1 cellular context compared by ENCODE assay signal in the genomic region with DNA sequence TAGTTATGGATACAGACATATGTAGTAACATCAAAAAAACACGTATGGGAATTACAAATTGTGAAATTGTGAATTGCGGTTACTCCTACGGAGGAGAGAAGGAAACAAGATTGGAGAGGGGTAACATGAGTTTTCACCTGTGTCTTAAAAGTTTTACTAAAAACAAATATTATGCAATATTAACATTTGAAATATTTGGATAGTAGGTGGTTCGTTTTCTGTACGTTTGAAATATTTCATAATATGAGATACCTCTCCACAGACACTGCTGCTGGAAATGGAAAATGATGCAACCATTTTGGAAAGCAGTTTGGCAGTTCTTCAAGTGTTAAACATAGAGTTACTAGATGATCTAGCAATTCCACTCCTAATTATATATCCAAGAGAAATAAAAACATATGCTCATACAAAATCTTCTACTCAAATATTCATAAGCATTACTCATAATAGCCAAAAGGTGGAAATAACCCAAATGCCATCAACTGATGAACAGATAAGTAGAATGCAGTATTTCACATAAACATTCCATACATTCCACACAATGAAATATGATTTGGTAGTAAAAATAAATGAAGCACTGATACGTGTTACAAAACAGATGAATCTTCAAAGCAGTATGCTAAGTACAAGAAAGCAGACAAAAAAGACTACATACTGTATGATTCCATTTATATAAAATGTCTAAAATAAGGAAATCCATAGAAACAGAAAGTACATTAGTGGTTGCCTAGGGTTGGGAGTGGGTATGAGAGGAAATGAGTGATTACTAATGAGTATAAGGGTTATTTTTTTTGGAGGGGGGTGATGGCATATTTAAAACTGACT.
TF ChIP-seq lines count a peak whose summit lies in the region.

No MANE protein-coding gene starts in this region.

TF ChIP-seq in HepG2, 621 proteins besides CTCF, POLR2A, EP300 and RAD21 (continued from another document):
- 0 out of 2 replicates have a peak, but pooled peaks have one; percentile 16 for TF ChIP-seq ISL2 (CRISPR knock-in tag; IDR thresholded peaks at IDR 0.05)
- peak; percentile 41; the same call in 1 of the 2 replicates for TF ChIP-seq FOXA3 (CRISPR knock-in tag; IDR thresholded peaks at IDR 0.05)
- no peak for TF ChIP-seq SNAPC2 (CRISPR knock-in tag; IDR thresholded peaks at IDR 0.05)
- peak; percentile 45 to 94; a peak in 3 of 4 replicates for TF ChIP-seq ATF4 (CRISPR knock-in tag; IDR thresholded peaks at IDR 0.05)
- peak; percentile 83 for TF ChIP-seq CEBPB (IDR thresholded peaks at IDR 0.05; ENCODE audit: borderline replicate concordance, low read depth, low read length)
- peak; percentile 58 for TF ChIP-seq CEBPG (CRISPR knock-in tag; IDR thresholded peaks at IDR 0.05)
- peak; percentile 47 for TF ChIP-seq ATF7 (IDR thresholded peaks at IDR 0.05)
- TF ChIP-seq ATF7 (CRISPR knock-in tag; IDR thresholded peaks at IDR 0.05), result no peak
- peak; percentile 36; the same call in 1 of the 2 replicates for TF ChIP-seq BCL6 (CRISPR knock-in tag; IDR thresholded peaks at IDR 0.05)
- TF ChIP-seq U2AF2 (IDR thresholded peaks at IDR 0.05; ENCODE audit: low read depth, low read length), result no peak
- TF ChIP-seq FOXJ3 (CRISPR knock-in tag; IDR thresholded peaks at IDR 0.05; ENCODE audit: borderline replicate concordance), result peak; percentile 42; the same call in 1 of the 2 replicates
